In genomic region chr1:243269461-243269801, GRCh38 we compare ENCODE assay signal across 9 cellular contexts. TPM values are rescaled to one million over a fixed set of nuclear protein-coding genes. Genes with fewer than 3 reads are reported as not detected.
DNase-seq lines count a peak whose midpoint lies in the region; ATAC-seq and TF ChIP-seq lines count a peak whose summit lies in the region.
"Had no signal": no experiment of that assay in that cellular context is flagged by ENCODE, and none has a peak within 500 bp of the region (broad histone marks: within the 10 kb centered on the region; RNA-seq: fewer than 3 reads in every experiment).

No MANE protein-coding gene starts in this region.

- H3K56ac ChIP-seq in mesendoderm (ENCODE audit: low read length): peak overlapping the region; percentile 6

- no peaks in the 10 kb centered on the region for H3K79me1 ChIP-seq in mesendoderm (ENCODE audit: low read length)

- TF ChIP-seq POLR2A in tibial nerve (IDR thresholded peaks at IDR 0.05): no peak

- H3K9me2 ChIP-seq in SK-N-SH: no peaks in the 10 kb centered on the region

- H3K79me2 ChIP-seq in SK-N-SH (ENCODE audit: insufficient read depth) (peaks cover 65% of the 10 kb centered on the region), mesendoderm (ENCODE audit: control insufficient read depth, insufficient read depth, low read length) (no peaks in the 10 kb centered on the region)

- H3K9me3 ChIP-seq in SK-N-SH (no peaks in the 10 kb centered on the region), tibial nerve (no peaks in the 10 kb centered on the region)

- no peak for DNase-seq in SK-N-SH
- DNase-seq in mesendoderm: peak; percentile 38
- no peak for DNase-seq in HK-2 (ENCODE audit: unreplicated experiment)
- DNase-seq in NCI-H2107 treated with DMSO at 0.1 percent for 48 hours (lab: John Stamatoyannopoulos, UW; ENCODE audit: unreplicated experiment): no peak
- DNase-seq in tibial nerve (ENCODE audit: low spot score in 2 of 2): no peak
- DNase-seq in stimulated activated CD4-positive, alpha-beta T cell treated with anti-CD3 and anti-CD28 coated beads, Interleukin-4, amount 100 ng/mL, for 4 hours: no peak
- DNase-seq: naive thymus-derived CD4-positive, alpha-beta T cell had no signal

- H3K27me3 ChIP-seq in SK-N-SH (ENCODE audit: insufficient read depth) (no peaks in the 10 kb centered on the region), mesendoderm (ENCODE audit: insufficient read depth, low read length, poor library complexity) (no peaks in the 10 kb centered on the region), tibial nerve (no peaks in the 10 kb centered on the region)

- no peak overlapping the region for H2BK5ac ChIP-seq in mesendoderm (ENCODE audit: low read length)

- H3K4ac ChIP-seq in mesendoderm (ENCODE audit: low read depth, low read length): no peak overlapping the region

- no peak overlapping the region for H2BK120ac ChIP-seq in mesendoderm (ENCODE audit: low read depth, low read length)

- 95% methylated on average over 4 of the region's 4 CpGs for WGBS in SK-N-SH (ENCODE audit: low lambda C conversion rate)
- WGBS in mesendoderm (ENCODE audit: extremely low coverage, insufficient coverage, low lambda C conversion rate): no CpG with 5 or more reads among the region's 4 CpGs
- 95 to 100% methylated on average over 4 of the region's 4 CpGs for WGBS in tibial nerve, 2 donors

- CTCF ChIA-PET in SK-N-SH (lab: Yijun Ruan, JAX): interaction anchor here (0.7 kb wide), 1 partner anchor 21 kb away, joined by 3 read pairs; no protein-coding TSS in a partner anchor

- H3K18ac ChIP-seq in mesendoderm (ENCODE audit: low read length): peak overlapping the region; percentile 90

- H3K36me3 ChIP-seq in SK-N-SH (replicated peaks in 1 of 2; ENCODE audit: control insufficient read depth in 1 of 2, insufficient read depth in 2 of 2, low read length in 1 of 2): peaks cover 14 to 22% of the 10 kb centered on the region in 2 experiments
- no peaks in the 10 kb centered on the region for H3K36me3 ChIP-seq in mesendoderm (ENCODE audit: control insufficient read depth, insufficient read depth, low read length)
- peaks cover 0 to 21% (median 0%) of the 10 kb centered on the region in 3 donors for H3K36me3 ChIP-seq in tibial nerve

- H4K5ac ChIP-seq in mesendoderm (ENCODE audit: low read length): no peak overlapping the region

- H3K4me1 ChIP-seq in SK-N-SH (ENCODE audit: control insufficient read depth in 1 of 2, insufficient read depth in 2 of 2, low read depth in 1 of 2, low read length in 1 of 2): peaks cover 18 to 33% of the 10 kb centered on the region in 2 experiments
- H3K4me1 ChIP-seq in mesendoderm (ENCODE audit: control insufficient read depth, low read depth, low read length): peaks cover 5% of the 10 kb centered on the region
- H3K4me1 ChIP-seq in tibial nerve: peaks cover 0 to 54% (median 29%) of the 10 kb centered on the region in 4 donors

- H3F3A ChIP-seq in SK-N-SH (replicated peaks; ENCODE audit: insufficient read depth): peaks cover 61% of the 10 kb centered on the region

- H4K20me1 ChIP-seq in SK-N-SH (ENCODE audit: insufficient read depth): no peaks in the 10 kb centered on the region

- no peak overlapping the region for H3K4me3 ChIP-seq in SK-N-SH (ENCODE audit: low read depth in 2 of 2, low read length in 1 of 2)
- no peak overlapping the region for H3K4me3 ChIP-seq in mesendoderm (ENCODE audit: low read length)
- H3K4me3 ChIP-seq in tibial nerve: no peak overlapping the region

- H3K9ac ChIP-seq in SK-N-SH (peak overlapping the region; percentile 47), mesendoderm (ENCODE audit: low read length) (no peak overlapping the region)

- POLR2A ChIA-PET in SK-N-SH (lab: Yijun Ruan, JAX): no interaction called here

- H2AFZ ChIP-seq in SK-N-SH (ENCODE audit: low read depth): no peak overlapping the region

- H3K27ac ChIP-seq in SK-N-SH (ENCODE audit: low read depth in 2 of 2, low read length in 1 of 2) (peak overlapping the region; percentile 83 to 95), mesendoderm (ENCODE audit: low read depth, low read length) (peak overlapping the region; percentile 69), tibial nerve (peak overlapping the region in 2 of 4 donors; percentile 3 to 75)

- H4K8ac ChIP-seq in mesendoderm (ENCODE audit: low read depth, low read length): no peak overlapping the region

- no peak overlapping the region for H3K23ac ChIP-seq in mesendoderm (ENCODE audit: low read length)

- peak; percentile 64 for ATAC-seq in GM18907 (IDR thresholded peaks at IDR 0.05; ENCODE audit: unreplicated experiment)
- peak; percentile 58 for ATAC-seq in HG02981 (IDR thresholded peaks at IDR 0.05; ENCODE audit: unreplicated experiment)
- ATAC-seq: naive thymus-derived CD4-positive, alpha-beta T cell had no signal

- no peak for TF ChIP-seq EP300 in SK-N-SH (IDR thresholded peaks at IDR 0.05; ENCODE audit: borderline replicate concordance in 1 of 2, low read depth in 1 of 2, low read length in 1 of 2)
- TF ChIP-seq EP300 in tibial nerve (IDR thresholded peaks at IDR 0.05): no peak

- TF ChIP-seq CTCF in SK-N-SH (IDR thresholded peaks at IDR 0.05): no peak
- TF ChIP-seq CTCF in tibial nerve (IDR thresholded peaks at IDR 0.05): no peak

- peak overlapping the region; percentile 79 for H3K4me2 ChIP-seq in SK-N-SH
- no peak overlapping the region for H3K4me2 ChIP-seq in mesendoderm (ENCODE audit: low read length)

- TF ChIP-seq RAD21 in SK-N-SH (IDR thresholded peaks at IDR 0.05; ENCODE audit: low read length): no peak

- H2BK15ac ChIP-seq in mesendoderm (replicated peaks; ENCODE audit: low read depth): no peak overlapping the region

- H2AK5ac ChIP-seq in mesendoderm (ENCODE audit: low read length): no peak overlapping the region

TF ChIP-seq in SK-N-SH, 30 proteins besides CTCF, POLR2A, EP300 and RAD21:
- TF ChIP-seq POLR2AphosphoS5 (IDR thresholded peaks at IDR 0.05; ENCODE audit: low read depth, low read length): no peak
- TF ChIP-seq IRF3 (IDR thresholded peaks at IDR 0.05; ENCODE audit: low read depth, low read length): no peak
- no peak for TF ChIP-seq PBX3 (IDR thresholded peaks at IDR 0.05)
- no peak for TF ChIP-seq YY1 (IDR thresholded peaks at IDR 0.05; ENCODE audit: low read depth)
- no peak for TF ChIP-seq GABPA (IDR thresholded peaks at IDR 0.05; ENCODE audit: low read depth)
- TF ChIP-seq EZH2phosphoT487 (IDR thresholded peaks at IDR 0.05; ENCODE audit: borderline replicate concordance, low read depth): no peak
TF ChIP-seq in SK-N-SH: peak in this region for 0.

RNA-seq across cellular contexts. Expression of gene SDCCAG8, which starts 13.6 kb away (rescaled TPM):
- polyA plus RNA-seq in SK-N-SH (2012; rRNA removed): 22.7 and 26.7 TPM in 2 replicates
- polyA plus RNA-seq in SK-N-SH (2012; cell fraction: cytosol; rRNA removed): 31.4 and 34.9 TPM in 2 replicates
- polyA plus RNA-seq in SK-N-SH (2012; cell fraction: nucleus; rRNA removed): 39.2 and 50.7 TPM in 2 replicates
- 9.5 TPM for polyA plus RNA-seq in mesendoderm (2013, experiment 1 of 2)
- polyA plus RNA-seq in mesendoderm (2013, experiment 2 of 2): 8.9 TPM
- 10 to 100 TPM; 39.0 to 86.5 (median 56.0) TPM for total RNA-seq in tibial nerve

RNA-seq across cellular contexts. Expression of gene CEP170, which starts 14.3 kb away (rescaled TPM):
- polyA plus RNA-seq in SK-N-SH (2012; rRNA removed): 67.2 and 76.6 TPM in 2 replicates
- polyA plus RNA-seq in SK-N-SH (2012; cell fraction: cytosol; rRNA removed): 64.6 and 69.6 TPM in 2 replicates
- 100 and 203 TPM in 2 replicates for polyA plus RNA-seq in SK-N-SH (2012; cell fraction: nucleus; rRNA removed)
- polyA plus RNA-seq in mesendoderm (2013, experiment 1 of 2): 57.2 TPM
- 58.5 TPM for polyA plus RNA-seq in mesendoderm (2013, experiment 2 of 2)
- total RNA-seq in tibial nerve: 10 to 100 TPM; 43.7 to 91.8 (median 76.7) TPM
